In genomic region chr6:163641706-163642105, GRCh38 we compare ENCODE assay signal across 27 cellular contexts.
"Had no signal": no experiment of that assay in that cellular context is flagged by ENCODE, and none has a peak within 500 bp of the region (broad histone marks: within the 10 kb centered on the region; RNA-seq: fewer than 3 reads in every experiment).

No MANE protein-coding gene starts in this region.

- DNase-seq: heart right ventricle; hippocampal formation; kidney glomerular epithelial cell; left cardiac atrium; left ventricle myocardium superior; lower lobe of right lung; mammary epithelial cell; mesenchymal stem cell; naive thymus-derived CD8-positive, alpha-beta T cell; occipital lobe; ovary; stimulated activated CD4-positive, alpha-beta T cell treated with anti-CD3 and anti-CD28 coated beads, Interleukin-12 subunit alpha, Interleukin-12 subunit beta, amount 100 ng/mL, for 4 hours; stimulated activated CD4-positive, alpha-beta T cell treated with anti-CD3 and anti-CD28 coated beads, Interleukin-15, amount 100 ng/mL, for 24 hours; stimulated activated CD4-positive, alpha-beta T cell treated with anti-CD3 and anti-CD28 coated beads, Interleukin-2, amount 100 ng/mL, for 24 hours; stimulated activated CD4-positive, alpha-beta T cell treated with anti-CD3 and anti-CD28 coated beads, Interleukin-4, amount 100 ng/mL, for 1 hour; stimulated activated naive B cell treated with anti-CD40 and anti-IgM and Interleukin-4, amounts not matched to agents 10 μg/mL and 1 μg/mL and 100 μg/mL, for 72 hours; stimulated activated naive CD8-positive, alpha-beta T cell treated with anti-CD3 and anti-CD28 coated beads, Interleukin-15, Interleukin-2, amounts not matched to agents 100 U/mL and 50 U/mL, for 24 hours; stomach; testis; thyroid gland; transverse colon; upper lobe of right lung had no signal

- H3K36me3 ChIP-seq: heart right ventricle, lower lobe of right lung, neutrophil, ovary, right atrium auricular region, stomach, thyroid gland, transverse colon, upper lobe of right lung had no signal

- ATAC-seq: left cardiac atrium; left lobe of liver; left ventricle myocardium superior; lower lobe of right lung; naive thymus-derived CD8-positive, alpha-beta T cell; sciatic nerve; stimulated activated naive B cell treated with anti-CD40 and anti-IgM and Interleukin-4, amounts not matched to agents 10 μg/mL and 1 μg/mL and 100 μg/mL, for 72 hours; stimulated activated naive CD8-positive, alpha-beta T cell treated with anti-CD3 and anti-CD28 coated beads, Interleukin-15, Interleukin-2, amounts not matched to agents 100 U/mL and 50 U/mL, for 24 hours; upper lobe of right lung had no signal

- H3K27me3 ChIP-seq: heart right ventricle, ovary, right atrium auricular region, stomach, testis, thyroid gland, transverse colon, upper lobe of right lung had no signal

- H3K9me3 ChIP-seq: heart right ventricle, lower lobe of right lung, neutrophil, ovary, right atrium auricular region, stomach, testis, thyroid gland, transverse colon, upper lobe of right lung had no signal

- H3K4me3 ChIP-seq: heart right ventricle, lower lobe of right lung, ovary, right atrium auricular region, skin epidermis, stomach, testis, thyroid gland, transverse colon, upper lobe of right lung had no signal

- H3K27ac ChIP-seq: heart right ventricle, lower lobe of right lung, neutrophil, ovary, right atrium auricular region, skin epidermis, stomach, thyroid gland, transverse colon, upper lobe of right lung had no signal

- H3K4me1 ChIP-seq: heart right ventricle, lower lobe of right lung, right atrium auricular region, stomach, thyroid gland, transverse colon, upper lobe of right lung had no signal
